ENCODE assay signal across 1 cellular context in genomic region chr11:131744847-131745246, GRCh38.
TF ChIP-seq lines count a peak whose summit lies in the region.

No MANE protein-coding gene starts in this region.

TF ChIP-seq in HepG2, 621 proteins besides CTCF, POLR2A, EP300 and RAD21 (continued from another document):
- TF ChIP-seq, protein P1, sequence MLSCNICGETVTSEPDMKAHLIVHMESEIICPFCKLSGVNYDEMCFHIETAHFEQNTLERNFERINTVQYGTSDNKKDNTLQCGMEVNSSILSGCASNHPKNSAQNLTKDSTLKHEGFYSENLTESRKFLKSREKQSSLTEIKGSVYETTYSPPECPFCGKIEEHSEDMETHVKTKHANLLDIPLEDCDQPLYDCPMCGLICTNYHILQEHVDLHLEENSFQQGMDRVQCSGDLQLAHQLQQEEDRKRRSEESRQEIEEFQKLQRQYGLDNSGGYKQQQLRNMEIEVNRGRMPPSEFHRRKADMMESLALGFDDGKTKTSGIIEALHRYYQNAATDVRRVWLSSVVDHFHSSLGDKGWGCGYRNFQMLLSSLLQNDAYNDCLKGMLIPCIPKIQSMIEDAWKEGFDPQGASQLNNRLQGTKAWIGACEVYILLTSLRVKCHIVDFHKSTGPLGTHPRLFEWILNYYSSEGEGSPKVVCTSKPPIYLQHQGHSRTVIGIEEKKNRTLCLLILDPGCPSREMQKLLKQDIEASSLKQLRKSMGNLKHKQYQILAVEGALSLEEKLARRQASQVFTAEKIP (CRISPR knock-in tag; IDR thresholded peaks at IDR 0.05; ENCODE audit: borderline replicate concordance), result no peak
